ENCODE assay signal across 10 cellular contexts in genomic region chr5:181184845-181185216, GRCh38. TPM values are rescaled to one million over a fixed set of nuclear protein-coding genes. Genes with fewer than 3 reads are reported as not detected.
DNase-seq lines count a peak whose midpoint lies in the region; ATAC-seq and TF ChIP-seq lines count a peak whose summit lies in the region.
"Had no signal": no experiment of that assay in that cellular context is flagged by ENCODE, and none has a peak within 500 bp of the region (broad histone marks: within the 10 kb centered on the region; RNA-seq: fewer than 3 reads in every experiment).

No MANE protein-coding gene starts in this region.

- H3K4ac ChIP-seq in H9 (ENCODE audit: low read depth, low read length) (no peak overlapping the region), mesenchymal stem cell (ENCODE audit: low read depth in 1 of 2, low read length in 2 of 2) (peak overlapping the region in 1 of 2 experiments; percentile 51)

- H3K4me3 Mint-ChIP-seq in H9 = peak overlapping the region; percentile 83 to 84
- peak overlapping the region; percentile 87 for H3K4me3 Mint-ChIP-seq in activated T-helper 1 cell treated with anti-CD3 and anti-CD28 coated beads, Interleukin-12 subunit alpha, Interleukin-12 subunit beta, Interleukin-2, Interleukin-4 antibody, amounts not matched to agents 30 ng/mL and 10 ng/mL and 1 ng/mL, durations not matched to agents 14 hours and 24 hours and 36 hours

- peaks cover 16 to 23% of the 10 kb centered on the region in 2 experiments for H3K9me3 Mint-ChIP-seq in H9
- no peaks in the 10 kb centered on the region for H3K9me3 Mint-ChIP-seq in activated T-helper 1 cell treated with anti-CD3 and anti-CD28 coated beads, Interleukin-12 subunit alpha, Interleukin-12 subunit beta, Interleukin-2, Interleukin-4 antibody, amounts not matched to agents 30 ng/mL and 10 ng/mL and 1 ng/mL, durations not matched to agents 14 hours and 24 hours and 36 hours

- no peaks in the 10 kb centered on the region for H3K4me1 ChIP-seq in H9 (ENCODE audit: insufficient read depth, low read length)
- H3K4me1 ChIP-seq in mesenchymal stem cell (ENCODE audit: control insufficient read depth, insufficient read depth, low read depth, low read length) = peaks cover 1% of the 10 kb centered on the region

- no peaks in the 10 kb centered on the region for H4K20me1 ChIP-seq in H9 (ENCODE audit: control insufficient read depth, insufficient read depth, insufficient read length)

- H3K9me3 ChIP-seq in H9 (ENCODE audit: control insufficient read depth, low read depth, low read length) = no peaks in the 10 kb centered on the region
- H3K9me3 ChIP-seq in mesenchymal stem cell (ENCODE audit: control insufficient read depth, low read length) = no peaks in the 10 kb centered on the region

- H3K14ac ChIP-seq in H9 (ENCODE audit: insufficient read depth, low read length) = no peak overlapping the region
- no peak overlapping the region for H3K14ac ChIP-seq in mesenchymal stem cell (ENCODE audit: low read length in 2 of 2)

- no peak overlapping the region for H4K8ac ChIP-seq in H9 (replicated peaks; ENCODE audit: insufficient read length, low read depth, low read length)
- peak overlapping the region; percentile 69 for H4K8ac ChIP-seq in mesenchymal stem cell (ENCODE audit: low read length)

- no peak overlapping the region for H2BK20ac ChIP-seq in H9 (ENCODE audit: low read depth, low read length, poor library complexity, severe bottlenecking)

- H3K79me1 ChIP-seq in H9 (ENCODE audit: insufficient read depth, low read depth, low read length, poor library complexity, severe bottlenecking) = no peaks in the 10 kb centered on the region
- H3K79me1 ChIP-seq in mesenchymal stem cell (replicated peaks; ENCODE audit: low read length, poor library complexity, severe bottlenecking) = no peaks in the 10 kb centered on the region

- peaks cover 25% of the 10 kb centered on the region for H3K27me3 Mint-ChIP-seq in H9 (ENCODE audit: low read depth)
- H3K27me3 Mint-ChIP-seq in activated T-helper 1 cell treated with anti-CD3 and anti-CD28 coated beads, Interleukin-12 subunit alpha, Interleukin-12 subunit beta, Interleukin-2, Interleukin-4 antibody, amounts not matched to agents 30 ng/mL and 10 ng/mL and 1 ng/mL, durations not matched to agents 14 hours and 24 hours and 36 hours (ENCODE audit: insufficient read depth) = peaks cover 10% of the 10 kb centered on the region

- TF ChIP-seq CTCF in AG10803 (conservative IDR thresholded peaks at IDR 0.05; ENCODE audit: low read length) (no peak), H9 (conservative IDR thresholded peaks at IDR 0.05) (no peak)

- no peak overlapping the region for H2BK5ac ChIP-seq in H9 (ENCODE audit: insufficient read length, low read length)
- H2BK5ac ChIP-seq in mesenchymal stem cell (ENCODE audit: low read depth, low read length, poor library complexity, severe bottlenecking) = no peak overlapping the region

- H3K27ac Mint-ChIP-seq in H9 = peak overlapping the region in 1 of 3 experiments; percentile 97; a peak in 2 of 7 replicates
- no peak overlapping the region for H3K27ac Mint-ChIP-seq in activated T-helper 1 cell treated with anti-CD3 and anti-CD28 coated beads, Interleukin-12 subunit alpha, Interleukin-12 subunit beta, Interleukin-2, Interleukin-4 antibody, amounts not matched to agents 30 ng/mL and 10 ng/mL and 1 ng/mL, durations not matched to agents 14 hours and 24 hours and 36 hours

- WGBS in H9 (ENCODE audit: extremely low coverage, insufficient read length, low lambda C conversion rate) = no CpG with 5 or more reads among the region's 16 CpGs
- WGBS in mesenchymal stem cell = 91% methylated on average over 16 of the region's 16 CpGs

- H2AK5ac ChIP-seq in H9 (ENCODE audit: insufficient read length, low read length) = no peak overlapping the region
- no peak overlapping the region for H2AK5ac ChIP-seq in mesenchymal stem cell (ENCODE audit: low read length, severe bottlenecking)

- H3K27me3 ChIP-seq in H9 (ENCODE audit: insufficient read depth, low read length) (peaks cover 4% of the 10 kb centered on the region; the same call in 1 of the 2 replicates), mesenchymal stem cell (ENCODE audit: control insufficient read depth in 1 of 2, insufficient read depth in 1 of 2, low read length in 2 of 2) (peaks cover 3 to 7% of the 10 kb centered on the region in 2 experiments)

- H3K27ac ChIP-seq in H9 (ENCODE audit: insufficient read length, low read depth, low read length) = no peak overlapping the region
- no peak overlapping the region for H3K27ac ChIP-seq in mesenchymal stem cell (ENCODE audit: low read length, poor library complexity, severe bottlenecking)

- H2BK15ac ChIP-seq in H9 (ENCODE audit: low read depth, low read length) = no peak overlapping the region
- no peak overlapping the region for H2BK15ac ChIP-seq in mesenchymal stem cell (ENCODE audit: low read depth, poor library complexity, severe bottlenecking)

- no peak overlapping the region for H3K9ac ChIP-seq in H9 (ENCODE audit: extremely low read depth, insufficient read length, low read length)
- peak overlapping the region; percentile 95 for H3K9ac ChIP-seq in mesenchymal stem cell (ENCODE audit: low read length)

- H3K4me2 ChIP-seq in H9 (ENCODE audit: insufficient read depth, insufficient read length, low read length) = no peak overlapping the region
- H3K4me2 ChIP-seq in mesenchymal stem cell (ENCODE audit: low read length, poor library complexity, severe bottlenecking) = no peak overlapping the region

- H3K4me1 Mint-ChIP-seq in H9 = peaks cover 12 to 21% of the 10 kb centered on the region in 2 experiments
- peaks cover 44% of the 10 kb centered on the region for H3K4me1 Mint-ChIP-seq in activated T-helper 1 cell treated with anti-CD3 and anti-CD28 coated beads, Interleukin-12 subunit alpha, Interleukin-12 subunit beta, Interleukin-2, Interleukin-4 antibody, amounts not matched to agents 30 ng/mL and 10 ng/mL and 1 ng/mL, durations not matched to agents 14 hours and 24 hours and 36 hours (ENCODE audit: low read depth)

- no peaks in the 10 kb centered on the region for H3K79me2 ChIP-seq in H9 (ENCODE audit: insufficient read depth, low read length)

- H2BK120ac ChIP-seq in H9 (ENCODE audit: low read depth, low read length, poor library complexity, severe bottlenecking) (no peak overlapping the region), mesenchymal stem cell (ENCODE audit: low read depth, low read length) (no peak overlapping the region)

- H2AFZ ChIP-seq in H9 (ENCODE audit: low read length) (no peak overlapping the region), mesenchymal stem cell (ENCODE audit: low read depth, low read length) (no peak overlapping the region)

- intact Hi-C loops in activated T-helper 1 cell treated with anti-CD3 and anti-CD28 coated beads, Interleukin-12 subunit alpha, Interleukin-12 subunit beta, Interleukin-2, Interleukin-4 antibody, amounts not matched to agents 30 ng/mL and 10 ng/mL and 1 ng/mL, durations not matched to agents 14 hours and 24 hours and 36 hours (cut with micrococcal nuclease) = loop anchor here (1.0 to 10.0 kb wide), 6 partner anchors 12 to 1560 kb away; partner anchors contain the start of genes HNRNPH1, MGAT1 and TRIM52

- no peak overlapping the region for H3K56ac ChIP-seq in H9 (ENCODE audit: insufficient read length, low read depth, low read length)

- H2BK12ac ChIP-seq in H9 (ENCODE audit: insufficient read length, low read depth, low read length) (no peak overlapping the region), mesenchymal stem cell (ENCODE audit: low read length in 2 of 2) (no peak overlapping the region)

- peaks cover 0 to 4% (median 2%) of the 10 kb centered on the region in 3 experiments; a peak in 3 of 7 replicates for H3K36me3 Mint-ChIP-seq in H9 (ENCODE audit: insufficient read depth in 1 of 3, low read depth in 3 of 3)
- peaks cover 1% of the 10 kb centered on the region for H3K36me3 Mint-ChIP-seq in activated T-helper 1 cell treated with anti-CD3 and anti-CD28 coated beads, Interleukin-12 subunit alpha, Interleukin-12 subunit beta, Interleukin-2, Interleukin-4 antibody, amounts not matched to agents 30 ng/mL and 10 ng/mL and 1 ng/mL, durations not matched to agents 14 hours and 24 hours and 36 hours (ENCODE audit: low read depth)

- peak overlapping the region; percentile 36 for H3K18ac ChIP-seq in H9 (ENCODE audit: insufficient read length, low read depth, low read length)
- H3K18ac ChIP-seq in mesenchymal stem cell (ENCODE audit: low read depth in 1 of 2, low read length in 2 of 2) = no peak overlapping the region

- H3T11ph ChIP-seq in H9 (ENCODE audit: low read length) = no peak overlapping the region

- H3K23me2 ChIP-seq in H9 (ENCODE audit: insufficient read length, low read depth, low read length, poor library complexity, severe bottlenecking) = peaks cover 18% of the 10 kb centered on the region

- H3K23ac ChIP-seq in H9 (ENCODE audit: insufficient read length, low read depth, low read length) (no peak overlapping the region), mesenchymal stem cell (ENCODE audit: low read length in 2 of 2) (no peak overlapping the region)

- DNase-seq in AG10803 (ENCODE audit: low read depth) = no peak
- no peak for DNase-seq in H9
- DNase-seq in activated T-helper 1 cell treated with anti-CD3 and anti-CD28 coated beads, Interleukin-12 subunit alpha, Interleukin-12 subunit beta, Interleukin-2, Interleukin-4 antibody, amounts not matched to agents 30 ng/mL and 10 ng/mL and 1 ng/mL, durations not matched to agents 14 hours and 24 hours and 36 hours (ENCODE audit: low spot score) = no peak
- no peak for DNase-seq in mesenchymal stem cell
- DNase-seq in NAMALWA (ENCODE audit: low spot score) = no peak
- no peak for DNase-seq in NCI-H1048 (lab: John Stamatoyannopoulos, UW)
- DNase-seq in globus pallidus (ENCODE audit: low spot score) = no peak
- DNase-seq: amniotic stem cell had no signal

- H4K91ac ChIP-seq in H9 (ENCODE audit: insufficient read length, low read depth, low read length) (no peak overlapping the region), mesenchymal stem cell (ENCODE audit: low read length) (no peak overlapping the region)

- H3K36me3 ChIP-seq in mesenchymal stem cell (ENCODE audit: control insufficient read depth in 1 of 2, insufficient read depth in 2 of 2, low read depth in 1 of 2, low read length in 2 of 2) = no peaks in the 10 kb centered on the region

- no peak overlapping the region for H4K5ac ChIP-seq in H9 (ENCODE audit: insufficient read length, low read depth, low read length)

- no peak for ATAC-seq in HG03108 (IDR thresholded peaks at IDR 0.05; ENCODE audit: unreplicated experiment)

- H3K4me3 ChIP-seq in AG10803 (ENCODE audit: low read length) = peak overlapping the region; percentile 39
- peak overlapping the region in 1 of 2 experiments; percentile 80 for H3K4me3 ChIP-seq in mesenchymal stem cell (ENCODE audit: insufficient read depth in 1 of 2, low read depth in 1 of 2, low read length in 2 of 2)

RNA-seq across cellular contexts. Expression of gene TRIM7, which starts 20.2 kb away (rescaled TPM):
- not detected in 2 replicates for total RNA-seq in H9 (2021)
- 1.5 and 1.8 TPM in 2 replicates for total RNA-seq in activated T-helper 1 cell treated with anti-CD3 and anti-CD28 coated beads, Interleukin-12 subunit alpha, Interleukin-12 subunit beta, Interleukin-2, Interleukin-4 antibody, amounts not matched to agents 30 ng/mL and 10 ng/mL and 1 ng/mL, durations not matched to agents 14 hours and 24 hours and 36 hours
- 1.8 TPM for polyA plus RNA-seq in mesenchymal stem cell (2013, experiment 1 of 2)
- polyA plus RNA-seq in mesenchymal stem cell (2013, experiment 2 of 2) = 1.4 TPM

RNA-seq across cellular contexts. Expression of gene OR2V2, which starts 37.4 kb away (rescaled TPM):
- total RNA-seq in H9 (2021) = not detected in 2 replicates
- total RNA-seq in activated T-helper 1 cell treated with anti-CD3 and anti-CD28 coated beads, Interleukin-12 subunit alpha, Interleukin-12 subunit beta, Interleukin-2, Interleukin-4 antibody, amounts not matched to agents 30 ng/mL and 10 ng/mL and 1 ng/mL, durations not matched to agents 14 hours and 24 hours and 36 hours = not detected in 2 replicates
- not detected for polyA plus RNA-seq in mesenchymal stem cell (2013, experiment 1 of 2)
- polyA plus RNA-seq in mesenchymal stem cell (2013, experiment 2 of 2) = not detected
- total RNA-seq: SK-MEL-5 had no signal

RNA-seq across cellular contexts. Expression of gene TRIM41, which starts 38.2 kb away (rescaled TPM):
- total RNA-seq in H9 (2021) = 33.5 and 34.2 TPM in 2 replicates
- total RNA-seq in activated T-helper 1 cell treated with anti-CD3 and anti-CD28 coated beads, Interleukin-12 subunit alpha, Interleukin-12 subunit beta, Interleukin-2, Interleukin-4 antibody, amounts not matched to agents 30 ng/mL and 10 ng/mL and 1 ng/mL, durations not matched to agents 14 hours and 24 hours and 36 hours = 31.8 and 34.8 TPM in 2 replicates
- 19.1 TPM for polyA plus RNA-seq in mesenchymal stem cell (2013, experiment 1 of 2)
- polyA plus RNA-seq in mesenchymal stem cell (2013, experiment 2 of 2) = 19.0 TPM

RNA-seq across cellular contexts. Expression of gene OR2V1, which starts 53.9 kb away (rescaled TPM):
- total RNA-seq in H9 (2021) = not detected in 2 replicates
- total RNA-seq in activated T-helper 1 cell treated with anti-CD3 and anti-CD28 coated beads, Interleukin-12 subunit alpha, Interleukin-12 subunit beta, Interleukin-2, Interleukin-4 antibody, amounts not matched to agents 30 ng/mL and 10 ng/mL and 1 ng/mL, durations not matched to agents 14 hours and 24 hours and 36 hours = not detected in 2 replicates
- polyA plus RNA-seq in mesenchymal stem cell (2013, experiment 1 of 2) = not detected
- polyA plus RNA-seq in mesenchymal stem cell (2013, experiment 2 of 2) = not detected
- total RNA-seq: SK-MEL-5 had no signal

RNA-seq across cellular contexts. Expression of gene RACK1, which starts 58.9 kb away (rescaled TPM):
- total RNA-seq in H9 (2021) = 2,548 and 2,552 TPM in 2 replicates
- total RNA-seq in activated T-helper 1 cell treated with anti-CD3 and anti-CD28 coated beads, Interleukin-12 subunit alpha, Interleukin-12 subunit beta, Interleukin-2, Interleukin-4 antibody, amounts not matched to agents 30 ng/mL and 10 ng/mL and 1 ng/mL, durations not matched to agents 14 hours and 24 hours and 36 hours = 2,098 and 2,121 TPM in 2 replicates
- 2,784 TPM for polyA plus RNA-seq in mesenchymal stem cell (2013, experiment 1 of 2)
- polyA plus RNA-seq in mesenchymal stem cell (2013, experiment 2 of 2) = 2,751 TPM
